ENCODE assay signal across 11 cellular contexts in genomic region chr1:228104526-228105251, GRCh38. TPM values are rescaled to one million over a fixed set of nuclear protein-coding genes. Genes with fewer than 3 reads are reported as not detected.
DNase-seq lines count a peak whose midpoint lies in the region; ATAC-seq and TF ChIP-seq lines count a peak whose summit lies in the region.
"Had no signal": no experiment of that assay in that cellular context is flagged by ENCODE, and none has a peak within 500 bp of the region (broad histone marks: within the 10 kb centered on the region; RNA-seq: fewer than 3 reads in every experiment).

No MANE protein-coding gene starts in this region.

- H2BK5ac ChIP-seq in mesenchymal stem cell (ENCODE audit: low read depth, low read length, poor library complexity, severe bottlenecking) = no peak overlapping the region

- peaks cover 37 to 50% (median 41%) of the 10 kb centered on the region in 11 experiments for H3K36me3 ChIP-seq in BLaER1 treated with 17β-estradiol and CSF1 and Interleukin-3, amounts not matched to agents 10 nM and 100 nM
- peaks cover 42 to 53% of the 10 kb centered on the region in 2 experiments for H3K36me3 ChIP-seq in mesenchymal stem cell (ENCODE audit: control insufficient read depth in 1 of 2, insufficient read depth in 2 of 2, low read depth in 1 of 2, low read length in 2 of 2)

- peak overlapping the region in 7 of 11 experiments; percentile 84 to 94 (median 87); a peak in 5 of 22 replicates for H3K9ac ChIP-seq in BLaER1 treated with 17β-estradiol and CSF1 and Interleukin-3, amounts not matched to agents 10 nM and 100 nM
- peak overlapping the region; percentile 86 for H3K9ac ChIP-seq in mesenchymal stem cell (ENCODE audit: low read length)

- H3K9me3 Mint-ChIP-seq in activated CD4-positive, alpha-beta memory T cell treated with anti-CD3 and anti-CD28 coated beads for 36 hours = no peaks in the 10 kb centered on the region

- POLR2A ChIA-PET in activated CD4-positive, alpha-beta memory T cell treated with anti-CD3 and anti-CD28 coated beads for 36 hours (lab: Charles Lee) = no interaction called here

- H3K79me1 ChIP-seq in mesenchymal stem cell (replicated peaks; ENCODE audit: low read length, poor library complexity, severe bottlenecking) = peaks cover 30% of the 10 kb centered on the region

- no peak overlapping the region for H4K8ac ChIP-seq in mesenchymal stem cell (ENCODE audit: low read length)

- H2BK12ac ChIP-seq in mesenchymal stem cell (ENCODE audit: low read length in 2 of 2) = no peak overlapping the region

- 91% methylated on average over 6 of the region's 6 CpGs for WGBS in mesenchymal stem cell

- DNase-seq in GM20000 (ENCODE audit: low spot score) (peak; percentile 2), mesenchymal stem cell (no peak), NCI-H510A (lab: John Stamatoyannopoulos, UW) (no peak), NCI-H1092 (lab: John Stamatoyannopoulos, UW) (no peak), posterior vena cava (ENCODE audit: low spot score) (no peak)
- no peak for DNase-seq in activated CD4-positive, alpha-beta memory T cell treated with anti-CD3 and anti-CD28 coated beads for 36 hours
- DNase-seq: KG1 had no signal

- peaks cover 23 to 48% (median 28%) of the 10 kb centered on the region in 11 experiments for H4K20me1 ChIP-seq in BLaER1 treated with 17β-estradiol and CSF1 and Interleukin-3, amounts not matched to agents 10 nM and 100 nM

- H4K91ac ChIP-seq in mesenchymal stem cell (ENCODE audit: low read length) = no peak overlapping the region

- H3K18ac ChIP-seq in mesenchymal stem cell (ENCODE audit: low read depth in 1 of 2, low read length in 2 of 2) = no peak overlapping the region

- H3K9me3 ChIP-seq in BLaER1 treated with 17β-estradiol and CSF1 and Interleukin-3, amounts not matched to agents 10 nM and 100 nM (replicated peaks in 1 of 11) = no peaks in the 10 kb centered on the region
- no peaks in the 10 kb centered on the region for H3K9me3 ChIP-seq in mesenchymal stem cell (ENCODE audit: control insufficient read depth, low read length)
- H3K9me3 ChIP-seq: mucosa of descending colon, thoracic aorta had no signal

- no peak overlapping the region for H3K4me3 ChIP-seq in BLaER1 treated with 17β-estradiol and CSF1 and Interleukin-3, amounts not matched to agents 10 nM and 100 nM
- peak overlapping the region in 1 of 2 experiments; percentile 92 for H3K4me3 ChIP-seq in mesenchymal stem cell (ENCODE audit: insufficient read depth in 1 of 2, low read depth in 1 of 2, low read length in 2 of 2)
- H3K4me3 ChIP-seq: mucosa of descending colon had no signal

- H2BK15ac ChIP-seq in mesenchymal stem cell (ENCODE audit: low read depth, poor library complexity, severe bottlenecking) = no peak overlapping the region

- TF ChIP-seq CTCF in GM20000 (IDR thresholded peaks at IDR 0.05; ENCODE audit: extremely low read depth, missing control alignments) = no peak

- H3K27ac Mint-ChIP-seq in activated CD4-positive, alpha-beta memory T cell treated with anti-CD3 and anti-CD28 coated beads for 36 hours = peak overlapping the region; percentile 24

- intact Hi-C loops in activated CD4-positive, alpha-beta memory T cell treated with anti-CD3 and anti-CD28 coated beads for 36 hours (cut with micrococcal nuclease) = loop anchor here (5.0 kb wide), 1 partner anchor 1697 kb away; the partner anchor contains the start of gene PARP1
- intact Hi-C loops in posterior vena cava (cut with DNase I) = no loop called here

- CTCF ChIA-PET in activated CD4-positive, alpha-beta memory T cell treated with anti-CD3 and anti-CD28 coated beads for 36 hours (lab: Charles Lee) = no interaction called here

- peaks cover 37% of the 10 kb centered on the region for H3K4me1 Mint-ChIP-seq in activated CD4-positive, alpha-beta memory T cell treated with anti-CD3 and anti-CD28 coated beads for 36 hours (ENCODE audit: low read depth)

- peak overlapping the region in 8 of 11 experiments; percentile 92 to 98 (median 95); a peak in 12 of 22 replicates for H3K4me2 ChIP-seq in BLaER1 treated with 17β-estradiol and CSF1 and Interleukin-3, amounts not matched to agents 10 nM and 100 nM
- no peak overlapping the region for H3K4me2 ChIP-seq in mesenchymal stem cell (ENCODE audit: low read length, poor library complexity, severe bottlenecking)

- H3K23ac ChIP-seq in mesenchymal stem cell (ENCODE audit: low read length in 2 of 2) = no peak overlapping the region

- no peak overlapping the region for H3K14ac ChIP-seq in mesenchymal stem cell (ENCODE audit: low read length in 2 of 2)

- no peaks in the 10 kb centered on the region for H3K27me3 ChIP-seq in BLaER1 treated with 17β-estradiol and CSF1 and Interleukin-3, amounts not matched to agents 10 nM and 100 nM
- no peaks in the 10 kb centered on the region for H3K27me3 ChIP-seq in mesenchymal stem cell (ENCODE audit: control insufficient read depth in 1 of 2, insufficient read depth in 1 of 2, low read length in 2 of 2)

- peak overlapping the region; percentile 91 for H3K4me3 Mint-ChIP-seq in activated CD4-positive, alpha-beta memory T cell treated with anti-CD3 and anti-CD28 coated beads for 36 hours

- H3K27me3 Mint-ChIP-seq in activated CD4-positive, alpha-beta memory T cell treated with anti-CD3 and anti-CD28 coated beads for 36 hours = no peaks in the 10 kb centered on the region

- no peak overlapping the region for H2AFZ ChIP-seq in mesenchymal stem cell (ENCODE audit: low read depth, low read length)

- peaks cover 13% of the 10 kb centered on the region for H3K36me3 Mint-ChIP-seq in activated CD4-positive, alpha-beta memory T cell treated with anti-CD3 and anti-CD28 coated beads for 36 hours

- peaks cover 37 to 54% (median 43%) of the 10 kb centered on the region in 10 experiments for H3K4me1 ChIP-seq in BLaER1 treated with 17β-estradiol and CSF1 and Interleukin-3, amounts not matched to agents 10 nM and 100 nM
- H3K4me1 ChIP-seq in mesenchymal stem cell (ENCODE audit: control insufficient read depth, insufficient read depth, low read depth, low read length) = peaks cover 34% of the 10 kb centered on the region

- H2AK5ac ChIP-seq in mesenchymal stem cell (ENCODE audit: low read length, severe bottlenecking) = no peak overlapping the region

- no peak for ATAC-seq in HG03439 (IDR thresholded peaks at IDR 0.05; ENCODE audit: unreplicated experiment)
- ATAC-seq: mucosa of descending colon had no signal

- no peak overlapping the region for H3K27ac ChIP-seq in BLaER1 treated with 17β-estradiol and CSF1 and Interleukin-3, amounts not matched to agents 10 nM and 100 nM
- no peak overlapping the region for H3K27ac ChIP-seq in mesenchymal stem cell (ENCODE audit: low read length, poor library complexity, severe bottlenecking)
- H3K27ac ChIP-seq: thoracic aorta had no signal

- no peak overlapping the region for H2BK120ac ChIP-seq in mesenchymal stem cell (ENCODE audit: low read depth, low read length)

- no peak overlapping the region for H3K4ac ChIP-seq in mesenchymal stem cell (ENCODE audit: low read depth in 1 of 2, low read length in 2 of 2)

RNA-seq across cellular contexts. Expression of gene C1orf35, which starts 1.6 kb away (rescaled TPM):
- total RNA-seq in activated CD4-positive, alpha-beta memory T cell treated with anti-CD3 and anti-CD28 coated beads for 36 hours = 10 to 100 TPM; 21.9 to 22.1 TPM
- polyA plus RNA-seq in mesenchymal stem cell (2013, experiment 1 of 2) = 10.8 TPM
- polyA plus RNA-seq in mesenchymal stem cell (2013, experiment 2 of 2) = 11.6 TPM
- total RNA-seq in posterior vena cava = 1 to 10 TPM; 7.8 to 8.0 TPM

RNA-seq across cellular contexts. Expression of gene MRPL55, which starts 4.4 kb away (rescaled TPM):
- 10 to 100 TPM; 51.1 to 52.7 TPM for total RNA-seq in activated CD4-positive, alpha-beta memory T cell treated with anti-CD3 and anti-CD28 coated beads for 36 hours
- 49.1 TPM for polyA plus RNA-seq in mesenchymal stem cell (2013, experiment 1 of 2)
- polyA plus RNA-seq in mesenchymal stem cell (2013, experiment 2 of 2) = 50.1 TPM
- total RNA-seq in posterior vena cava = 10 to 100 TPM; 30.0 to 30.9 TPM

RNA-seq across cellular contexts. Expression of gene ARF1, which starts 22.2 kb away (rescaled TPM):
- total RNA-seq in activated CD4-positive, alpha-beta memory T cell treated with anti-CD3 and anti-CD28 coated beads for 36 hours = 100 to 1,000 TPM; 346 to 355 TPM
- 366 TPM for polyA plus RNA-seq in mesenchymal stem cell (2013, experiment 1 of 2)
- 367 TPM for polyA plus RNA-seq in mesenchymal stem cell (2013, experiment 2 of 2)
- 100 to 1,000 TPM; 300 to 342 TPM for total RNA-seq in posterior vena cava

RNA-seq across cellular contexts. Expression of gene GUK1, which starts 35.4 kb away (rescaled TPM):
- 100 to 1,000 TPM; 229 to 239 TPM for total RNA-seq in activated CD4-positive, alpha-beta memory T cell treated with anti-CD3 and anti-CD28 coated beads for 36 hours
- 218 TPM for polyA plus RNA-seq in mesenchymal stem cell (2013, experiment 1 of 2)
- polyA plus RNA-seq in mesenchymal stem cell (2013, experiment 2 of 2) = 225 TPM
- total RNA-seq in posterior vena cava = 100 to 1,000 TPM; 220 to 234 TPM

RNA-seq across cellular contexts. Expression of gene GJC2, which starts 45.0 kb away (rescaled TPM):
- under 1 TPM; 0.41 to 0.57 TPM for total RNA-seq in activated CD4-positive, alpha-beta memory T cell treated with anti-CD3 and anti-CD28 coated beads for 36 hours
- polyA plus RNA-seq in mesenchymal stem cell (2013, experiment 1 of 2) = 0.33 TPM
- polyA plus RNA-seq in mesenchymal stem cell (2013, experiment 2 of 2) = 0.37 TPM
- total RNA-seq in posterior vena cava = 1 to 10 TPM; 6.9 to 8.2 TPM
